In the genomic region with DNA sequence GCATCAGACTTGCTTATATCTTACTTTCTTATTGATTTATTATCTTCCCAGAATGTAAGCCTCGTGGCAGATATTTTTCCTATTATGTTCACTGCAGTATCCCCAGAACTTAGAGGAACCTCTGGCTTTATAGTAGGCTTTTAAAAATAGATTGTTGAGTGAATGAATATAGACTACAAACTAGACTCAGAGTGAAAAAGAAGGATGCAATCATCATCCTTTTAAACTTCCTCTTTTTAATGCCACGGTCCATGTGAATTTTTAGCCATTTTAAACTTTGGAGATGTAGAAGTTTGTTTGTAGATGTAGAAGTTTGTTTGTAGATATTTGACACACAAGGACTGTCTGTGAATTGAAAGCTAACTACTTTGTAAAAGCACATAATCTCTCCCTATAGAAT, we compare ENCODE assay signal across 21 cellular contexts. TPM values are rescaled to one million over a fixed set of nuclear protein-coding genes. Genes with fewer than 3 reads are reported as not detected.
"Had no signal": no experiment of that assay in that cellular context is flagged by ENCODE, and none has a peak within 500 bp of the region (broad histone marks: within the 10 kb centered on the region; RNA-seq: fewer than 3 reads in every experiment).

No MANE protein-coding gene starts in this region.

- H3K27ac Mint-ChIP-seq: activated T-helper 17 cell treated with anti-CD3 and anti-CD28 coated beads, Interleukin-2, amount 50 U/mL, for 72 hours; natural killer cell treated with Interleukin-12 subunit alpha and Interleukin-12 subunit beta and Interleukin-15 and Interleukin-18, amount 100 ng/mL, for 72 hours; progenitor cell of endocrine pancreas had no signal

- H3K27me3 Mint-ChIP-seq: progenitor cell of endocrine pancreas had no signal

- H3K4me3 Mint-ChIP-seq: activated T-helper 17 cell treated with anti-CD3 and anti-CD28 coated beads, Interleukin-2, amount 50 U/mL, for 72 hours; natural killer cell treated with Interleukin-12 subunit alpha and Interleukin-12 subunit beta and Interleukin-15 and Interleukin-18, amount 100 ng/mL, for 72 hours had no signal

- ATAC-seq: activated T-helper 17 cell treated with anti-CD3 and anti-CD28 coated beads, Interleukin-2, amount 50 U/mL, for 72 hours; foreskin keratinocyte; left ventricle myocardium superior; natural killer cell treated with Interleukin-12 subunit alpha and Interleukin-12 subunit beta and Interleukin-15 and Interleukin-18, amount 100 ng/mL, for 72 hours had no signal

- H3K36me3 Mint-ChIP-seq: natural killer cell treated with Interleukin-12 subunit alpha and Interleukin-12 subunit beta and Interleukin-15 and Interleukin-18, amount 100 ng/mL, for 72 hours had no signal

- H3K27ac ChIP-seq: breast epithelium, foreskin keratinocyte, right atrium auricular region, tibial nerve had no signal

- H3K27me3 ChIP-seq: breast epithelium, foreskin keratinocyte, right atrium auricular region, tibial nerve had no signal

- H3K9me3 Mint-ChIP-seq: activated T-helper 17 cell treated with anti-CD3 and anti-CD28 coated beads, Interleukin-2, amount 50 U/mL, for 72 hours; natural killer cell treated with Interleukin-12 subunit alpha and Interleukin-12 subunit beta and Interleukin-15 and Interleukin-18, amount 100 ng/mL, for 72 hours had no signal

- H3K4me3 ChIP-seq: breast epithelium, right atrium auricular region, tibial nerve had no signal

- DNase-seq: activated CD4-positive, CD25-positive, alpha-beta regulatory T cell treated with anti-CD3 and anti-CD28 coated beads, Interleukin-2, amount 50 U/mL, for 72 hours; activated naive CD4-positive, alpha-beta T cell treated with Interleukin-2 at 50 U/mL for 16 hours; activated T-cell treated with anti-CD3 and anti-CD28 coated beads for 4 hours; anterior cingulate cortex; cerebellar nuclear complex; effector memory CD4-positive, alpha-beta T cell; foreskin keratinocyte; glutamatergic neuron; kidney glomerular epithelial cell; left ventricle myocardium superior; nucleus accumbens; stimulated activated CD4-positive, alpha-beta T cell treated with anti-CD3 and anti-CD28 coated beads, Interleukin-2, amount 100 ng/mL, for 48 hours; stimulated activated naive CD4-positive, alpha-beta T cell treated with Interleukin-2 at 50 U/mL for 16 hours; substantia nigra had no signal

- H3K9me3 ChIP-seq: breast epithelium, right atrium auricular region, tibial nerve had no signal

- H3K4me1 ChIP-seq: breast epithelium, right atrium auricular region had no signal

- H3K36me3 ChIP-seq: breast epithelium, right atrium auricular region, tibial nerve had no signal

- H3K4me1 Mint-ChIP-seq: activated T-helper 17 cell treated with anti-CD3 and anti-CD28 coated beads, Interleukin-2, amount 50 U/mL, for 72 hours had no signal

RNA-seq across cellular contexts. Expression of a gene that starts 7.2 kb away (rescaled TPM):
- total RNA-seq: activated CD8-positive, alpha-beta memory T cell treated with anti-CD3 and anti-CD28 coated beads for 36 hours; activated T-helper 17 cell treated with anti-CD3 and anti-CD28 coated beads, Interleukin-2, amount 50 U/mL, for 72 hours; foreskin keratinocyte; natural killer cell treated with Interleukin-12 subunit alpha and Interleukin-12 subunit beta and Interleukin-15 and Interleukin-18, amount 100 ng/mL, for 72 hours; progenitor cell of endocrine pancreas had no signal
- polyA plus RNA-seq: foreskin keratinocyte had no signal
